1 cellular context compared by ENCODE assay signal in genomic region chr13:100230813-100231575, GRCh38.
TF ChIP-seq lines count a peak whose summit lies in the region.

No MANE protein-coding gene starts in this region.

TF ChIP-seq in GM23338, 12 proteins besides CTCF, POLR2A, EP300 and RAD21 (continued from another document):
- no peak for TF ChIP-seq ZNF462 (CRISPR knock-in tag; IDR thresholded peaks at IDR 0.05)
- no peak for TF ChIP-seq POLR2AphosphoS5 (IDR thresholded peaks at IDR 0.05; ENCODE audit: low read depth)
